In the genomic region with DNA sequence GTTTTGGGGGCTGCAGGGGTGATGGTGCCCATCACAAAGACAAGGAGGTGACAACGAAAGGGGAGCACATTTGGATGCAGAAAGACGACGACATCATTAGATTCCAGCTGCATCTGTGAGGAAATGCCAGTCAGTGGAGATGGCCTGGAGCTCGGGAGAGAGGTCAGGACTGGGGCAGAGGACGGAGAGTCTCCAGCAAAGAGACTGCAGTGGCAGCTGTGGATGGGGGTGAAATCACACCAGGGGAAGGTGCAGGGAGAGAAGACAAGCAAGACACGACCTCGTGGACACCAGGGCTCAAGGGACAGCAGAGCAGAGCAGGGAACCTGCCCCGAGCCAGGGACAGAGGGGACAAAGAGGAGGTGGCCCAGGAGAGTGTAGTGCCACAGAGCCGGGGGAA, we compare ENCODE assay signal across 19 cellular contexts.
DNase-seq lines count a peak whose midpoint lies in the region; ATAC-seq and TF ChIP-seq lines count a peak whose summit lies in the region.
"Had no signal": no experiment of that assay in that cellular context is flagged by ENCODE, and none has a peak within 500 bp of the region (broad histone marks: within the 10 kb centered on the region; RNA-seq: fewer than 3 reads in every experiment).

No MANE protein-coding gene starts in this region.

- no peak for DNase-seq in DND-41
- DNase-seq in SJCRH30, result peak; percentile 68 to 71
- peak; percentile 43 for DNase-seq in hepatic stellate cell (ENCODE audit: low spot score)
- DNase-seq in sigmoid colon, result no peak
- no peak for DNase-seq in NOMO-1 (lab: John Stamatoyannopoulos, UW; ENCODE audit: unreplicated experiment in 2 of 2)
- DNase-seq in NCI-H1092 (lab: John Stamatoyannopoulos, UW), result no peak
- DNase-seq in cerebellar nuclear complex (lab: John Stamatoyannopoulos, UW), result no peak
- DNase-seq: Karpas-422, MM.1S, NCI-H1105 treated with DMSO at 0.1 percent for 48 hours, NCI-H187, NCI-H226, NCI-H524 treated with DMSO at 0.1 percent for 48 hours, Peyer's patch had no signal

- no peak for TF ChIP-seq CTCF in DND-41 (IDR thresholded peaks at IDR 0.05; ENCODE audit: borderline replicate concordance, extremely low read depth, low read length, poor library complexity, severe bottlenecking)
- TF ChIP-seq CTCF in sigmoid colon (IDR thresholded peaks at IDR 0.05), result no peak

- TF ChIP-seq POLR2A in sigmoid colon (IDR thresholded peaks at IDR 0.05), result no peak

- TF ChIP-seq EP300 in sigmoid colon (IDR thresholded peaks at IDR 0.05), result no peak

- H3K27me3 ChIP-seq in DND-41 (ENCODE audit: insufficient read depth, low read length, poor library complexity), result no peaks in the 10 kb centered on the region
- H3K27me3 ChIP-seq in SJCRH30, result no peaks in the 10 kb centered on the region
- no peaks in the 10 kb centered on the region for H3K27me3 ChIP-seq in sigmoid colon
- H3K27me3 ChIP-seq: Peyer's patch had no signal

- H3K4me2 ChIP-seq in DND-41 (ENCODE audit: insufficient read depth, low read length), result no peak overlapping the region
- H3K4me2 ChIP-seq: A549, GM23338 had no signal

- H3K4me3 ChIP-seq in DND-41 (ENCODE audit: low read depth in 1 of 2, low read length in 2 of 2), result no peak overlapping the region
- no peak overlapping the region for H3K4me3 ChIP-seq in SJCRH30
- no peak overlapping the region for H3K4me3 ChIP-seq in sigmoid colon
- H3K4me3 ChIP-seq: A549, GM23338, Peyer's patch had no signal

- 0 out of 2 replicates have a peak overlapping the region, but pooled peaks have one; percentile 31 for H2AFZ ChIP-seq in DND-41 (ENCODE audit: low read depth, low read length)
- H2AFZ ChIP-seq: GM23338 had no signal

- WGBS in sigmoid colon, 2 donors, result 81 to 85% methylated on average over 9 of the region's 9 CpGs

- H3K36me3 ChIP-seq in DND-41 (ENCODE audit: insufficient read depth, low read length), result no peaks in the 10 kb centered on the region
- no peaks in the 10 kb centered on the region for H3K36me3 ChIP-seq in SJCRH30
- H3K36me3 ChIP-seq in sigmoid colon, result peaks cover 0 to under 1% (median 0%) of the 10 kb centered on the region in 4 donors
- H3K36me3 ChIP-seq: Peyer's patch had no signal

- H3K9ac ChIP-seq in DND-41 (ENCODE audit: low read depth, low read length), result no peak overlapping the region

- H3K27ac ChIP-seq in DND-41 (ENCODE audit: low read length), result no peak overlapping the region
- peak overlapping the region; percentile 75 for H3K27ac ChIP-seq in SJCRH30
- H3K27ac ChIP-seq in sigmoid colon, result peak overlapping the region in 3 of 4 donors; percentile 0 to 72 (median 14)
- H3K27ac ChIP-seq: A549, C4-2B had no signal

- ATAC-seq in DND-41 (ENCODE audit: insufficient read depth, low read depth), result no peak
- ATAC-seq in HG03097 (IDR thresholded peaks at IDR 0.05; ENCODE audit: low FRiP score, unreplicated experiment), result no peak
- ATAC-seq: A549, GM23338, Right ventricle myocardium inferior had no signal

- H3K79me2 ChIP-seq in DND-41 (ENCODE audit: insufficient read depth, low read length), result no peaks in the 10 kb centered on the region

- H3K4me1 ChIP-seq in DND-41 (ENCODE audit: insufficient read depth, low read length), result peaks cover 29% of the 10 kb centered on the region
- H3K4me1 ChIP-seq in SJCRH30, result peaks cover 35% of the 10 kb centered on the region
- H3K4me1 ChIP-seq in sigmoid colon, result peaks cover 0 to 29% (median 15%) of the 10 kb centered on the region in 4 donors
- H3K4me1 ChIP-seq: A549 had no signal

- intact Hi-C loops in sigmoid colon (cut with DNase I), result loop anchor here (2.0 kb wide), 1 partner anchor 303 kb away; no protein-coding TSS in a partner anchor

- no peaks in the 10 kb centered on the region for H4K20me1 ChIP-seq in DND-41 (ENCODE audit: insufficient read depth, low read length)

- H3K9me3 ChIP-seq in DND-41 (ENCODE audit: insufficient read depth, low read length, severe bottlenecking), result no peaks in the 10 kb centered on the region
- no peaks in the 10 kb centered on the region for H3K9me3 ChIP-seq in SJCRH30 (replicated peaks)
- no peaks in the 10 kb centered on the region for H3K9me3 ChIP-seq in sigmoid colon
- H3K9me3 ChIP-seq: A549, Peyer's patch had no signal

Comparison
In these comparisons a context has a peak if more than half of its experiments do, and no peak if none do; other contexts are left out.
1. DNase-seq: peak in SJCRH30 (2 of 2) and hepatic stellate cell (single experiment); none in DND-41 (single experiment), sigmoid colon (single experiment), NOMO-1 (0 of 2), NCI-H1092 (single experiment) and cerebellar nuclear complex (0 of 2).